Comparison of ENCODE assay signal across 9 cellular contexts in genomic region chr5:157148734-157149615, GRCh38. TPM values are rescaled to one million over a fixed set of nuclear protein-coding genes. Genes with fewer than 3 reads are reported as not detected.
A peak's percentile ranks its signal among the peaks of the same experiment; 100 is the strongest.
DNase-seq lines count a peak whose midpoint lies in the region; ATAC-seq and TF ChIP-seq lines count a peak whose summit lies in the region.
"Had no signal": no experiment of that assay in that cellular context is flagged by ENCODE, and none has a peak within 500 bp of the region (broad histone marks: within the 10 kb centered on the region; RNA-seq: fewer than 3 reads in every experiment).

No MANE protein-coding gene starts in this region.

- H3K79me2 ChIP-seq in PC-9 (ENCODE audit: low read depth), result no peaks in the 10 kb centered on the region

- POLR2A ChIA-PET in BJ (lab: Charles Lee) (no interaction called here), PC-9 (lab: Charles Lee; ENCODE audit: unreplicated experiment) (no interaction called here)

- no peaks in the 10 kb centered on the region for H3F3A ChIP-seq in PC-9 (ENCODE audit: insufficient read depth, low read depth)

- H3K9me2 ChIP-seq in PC-9 (ENCODE audit: insufficient read depth), result no peaks in the 10 kb centered on the region

- intact Hi-C loops in PC-9 (cut with micrococcal nuclease; ENCODE audit: unreplicated experiment), result loop anchor here (5.0 to 10.0 kb wide), 4 partner anchors 116 to 1986 kb away; partner anchors contain the start of gene CYFIP2

- H3K4me3 ChIP-seq in BJ (ENCODE audit: low read depth, low read length), result no peak overlapping the region
- H3K4me3 ChIP-seq in PC-9, result no peak overlapping the region
- no peak overlapping the region for H3K4me3 ChIP-seq in neutrophil (ENCODE audit: low read depth in 1 of 2, low read length in 1 of 2)
- peak overlapping the region; percentile 52 for H3K4me3 ChIP-seq in thoracic aorta

- H2AFZ ChIP-seq in PC-9, result no peak overlapping the region

- TF ChIP-seq CTCF in BJ (IDR thresholded peaks at IDR 0.05; ENCODE audit: insufficient read depth, low read depth, low read length) (peak; percentile 91), PC-9 (conservative IDR thresholded peaks at IDR 0.05) (peak; percentile 90), neutrophil (IDR thresholded peaks at IDR 0.05) (peak; percentile 73), thoracic aorta (IDR thresholded peaks at IDR 0.05) (peak; percentile 82)

- no peak overlapping the region for H3K27ac ChIP-seq in PC-9
- no peak overlapping the region for H3K27ac ChIP-seq in neutrophil
- H3K27ac ChIP-seq in thoracic aorta, result no peak overlapping the region

- CTCF ChIA-PET in BJ (lab: Yijun Ruan, JAX), result interaction anchor here (0.8 to 1.7 kb wide), 6 partner anchors 12 to 594 kb away, joined by 3 to 7 read pairs (median 4); partner anchors contain the start of gene LSM11
- CTCF ChIA-PET in PC-9 (lab: Charles Lee), result no interaction called here

- no peaks in the 10 kb centered on the region for H4K20me1 ChIP-seq in PC-9 (ENCODE audit: insufficient read depth)

- H3K4me2 ChIP-seq in PC-9, result no peak overlapping the region

- H3K4me1 ChIP-seq in PC-9 (replicated peaks; ENCODE audit: insufficient read depth), result peaks cover under 1% of the 10 kb centered on the region; the same call in 1 of the 2 replicates
- peaks cover 0 to under 1% of the 10 kb centered on the region in 2 experiments for H3K4me1 ChIP-seq in neutrophil (ENCODE audit: control insufficient read depth in 1 of 2, insufficient read depth in 1 of 2, low read depth in 1 of 2, low read length in 1 of 2)
- H3K4me1 ChIP-seq in thoracic aorta (ENCODE audit: control insufficient read depth in 1 of 2, low read depth in 2 of 2), result peaks cover 0 to 10% of the 10 kb centered on the region in 2 donors

- H3K36me3 ChIP-seq in BJ (ENCODE audit: control insufficient read depth, insufficient read depth, low read length) (no peaks in the 10 kb centered on the region), PC-9 (ENCODE audit: low read depth) (no peaks in the 10 kb centered on the region), neutrophil (no peaks in the 10 kb centered on the region), thoracic aorta (no peaks in the 10 kb centered on the region)

- BruUV-seq in PC-9 (replicated peaks; lab: Mats Ljungman, UMichigan), result no TSS peak

- H3K27me3 ChIP-seq in BJ (ENCODE audit: control insufficient read depth, insufficient read depth, low read length) (no peaks in the 10 kb centered on the region), PC-9 (ENCODE audit: insufficient read depth, low read depth) (peaks cover 27% of the 10 kb centered on the region), neutrophil (no peaks in the 10 kb centered on the region), thoracic aorta (replicated peaks; ENCODE audit: insufficient read depth) (no peaks in the 10 kb centered on the region)

- H3K9me3 ChIP-seq in PC-9 (ENCODE audit: insufficient read depth, low read depth) (no peaks in the 10 kb centered on the region), neutrophil (no peaks in the 10 kb centered on the region), thoracic aorta (no peaks in the 10 kb centered on the region)

- peak; percentile 80 for ATAC-seq in thoracic aorta (ENCODE audit: insufficient number of reproducible peaks, low FRiP score, low read depth)

- DNase-seq in BJ (ENCODE audit: low read depth), result no peak
- DNase-seq in GM19238 (ENCODE audit: insufficient read length, low spot score), result peak; percentile 37
- DNase-seq in HPDE6-E6E7 (ENCODE audit: extremely low spot score), result peak; percentile 60
- DNase-seq in PC-9, result peak in 1 of 2 experiments; percentile 54
- DNase-seq in activated T-cell treated with anti-CD3 and anti-CD28 coated beads, Interleukin-2, amount 50 U/mL, for 48 hours, result peak; percentile 87 to 88
- DNase-seq in fibroblast of peridontal ligament (ENCODE audit: extremely low read depth), result peak; percentile 78
- DNase-seq in thoracic aorta (ENCODE audit: low spot score), result peak; percentile 32

RNA-seq across cellular contexts. Expression of gene MED7, which starts 6.3 kb away (rescaled TPM):
- polyA plus RNA-seq in BJ (2011; rRNA removed), result 5.7 and 13.5 TPM in 2 replicates
- polyA minus RNA-seq in BJ (2011; rRNA and poly(A)+ RNA removed), result 2.6 and 2.9 TPM in 2 replicates
- 9.4 and 11.8 TPM in 2 replicates for total RNA-seq in PC-9 (2021)
- total RNA-seq in thoracic aorta, result 1 to 10 TPM; 5.1 to 8.1 TPM

RNA-seq across cellular contexts. Expression of gene GARIN3, which starts 17.1 kb away (rescaled TPM):
- polyA plus RNA-seq in BJ (2011; rRNA removed), result not detected in 2 replicates
- polyA minus RNA-seq in BJ (2011; rRNA and poly(A)+ RNA removed), result not detected in 2 replicates
- total RNA-seq in PC-9 (2021) (not detected in 2 replicates), thoracic aorta (not detected)
- polyA plus RNA-seq: adipose tissue had no signal

RNA-seq across cellular contexts. Expression of gene ITK, which starts 31.7 kb away (rescaled TPM):
- not detected in 2 replicates for polyA plus RNA-seq in BJ (2011; rRNA removed)
- not detected in 2 replicates for polyA minus RNA-seq in BJ (2011; rRNA and poly(A)+ RNA removed)
- total RNA-seq in PC-9 (2021) (not detected in 2 replicates), thoracic aorta (1 to 10 TPM; 3.4 to 8.2 TPM)

RNA-seq across cellular contexts. Expression of gene HAVCR2, which starts 40.1 kb away (rescaled TPM):
- polyA plus RNA-seq in BJ (2011; rRNA removed), result 0.05 TPM in 1 of 2 replicates, not detected in the other
- polyA minus RNA-seq in BJ (2011; rRNA and poly(A)+ RNA removed), result 0.15 TPM in 1 of 2 replicates, not detected in the other
- total RNA-seq in PC-9 (2021) (0.25 TPM in 1 of 2 replicates, not detected in the other), thoracic aorta (10 to 100 TPM; 16.8 to 38.0 TPM)
